24 cellular contexts compared by ENCODE assay signal in the genomic region with DNA sequence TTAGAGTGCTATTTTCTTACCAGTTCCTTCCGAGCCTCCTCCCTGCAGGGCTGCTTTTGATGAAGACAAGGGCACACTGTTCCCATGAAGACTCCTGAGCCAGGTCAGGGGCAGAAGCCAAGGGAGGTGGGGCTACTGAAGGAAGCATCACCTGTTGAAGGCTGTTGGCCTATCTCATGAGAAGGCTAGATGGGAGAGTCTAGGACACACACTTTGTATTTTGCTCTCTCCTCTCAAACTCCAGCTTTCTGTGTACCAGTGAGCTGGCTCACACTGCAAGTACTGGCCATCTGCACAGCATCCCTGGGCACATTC.
DNase-seq lines count a peak whose midpoint lies in the region; ATAC-seq, FAIRE-seq and TF ChIP-seq lines count a peak whose summit lies in the region.
"Had no signal": no experiment of that assay in that cellular context is flagged by ENCODE, and none has a peak within 500 bp of the region (broad histone marks: within the 10 kb centered on the region; RNA-seq: fewer than 3 reads in every experiment).

No MANE protein-coding gene starts in this region.

- H3K4me3 ChIP-seq in AG10803 (ENCODE audit: low read length) (peak overlapping the region; percentile 10; the same call in 1 of the 2 replicates), astrocyte (ENCODE audit: insufficient read depth, low read depth, low read length) (no peak overlapping the region), hepatocyte (no peak overlapping the region), smooth muscle cell (no peak overlapping the region)
- H3K4me3 ChIP-seq: BLaER1 treated with 17β-estradiol and CSF1 and Interleukin-3, amounts not matched to agents 10 nM and 100 nM; GM12878; ovary; tibial nerve had no signal

- no peaks in the 10 kb centered on the region for H3K9me3 ChIP-seq in astrocyte (ENCODE audit: insufficient read depth, low read depth, low read length)
- no peaks in the 10 kb centered on the region for H3K9me3 ChIP-seq in hepatocyte (ENCODE audit: low read depth)
- no peaks in the 10 kb centered on the region for H3K9me3 ChIP-seq in smooth muscle cell (replicated peaks; ENCODE audit: low read depth)
- H3K9me3 ChIP-seq: BLaER1 treated with 17β-estradiol and CSF1 and Interleukin-3, amounts not matched to agents 10 nM and 100 nM; Caco-2; ovary; tibial nerve had no signal

- no peaks in the 10 kb centered on the region for H3K36me3 ChIP-seq in astrocyte (ENCODE audit: insufficient read depth, low read length)
- no peaks in the 10 kb centered on the region for H3K36me3 ChIP-seq in hepatocyte (replicated peaks; ENCODE audit: insufficient read depth, low read depth)
- no peaks in the 10 kb centered on the region for H3K36me3 ChIP-seq in smooth muscle cell (ENCODE audit: low read depth)
- H3K36me3 ChIP-seq: BLaER1 treated with 17β-estradiol and CSF1 and Interleukin-3, amounts not matched to agents 10 nM and 100 nM; ovary; tibial nerve had no signal

- FAIRE-seq in astrocyte (lab: Jason Lieb, UNC), result no peak
- FAIRE-seq: bronchial epithelial cell, GM12878 had no signal

- H2AFZ ChIP-seq in astrocyte (ENCODE audit: low read depth, low read length) (no peak overlapping the region), hepatocyte (no peak overlapping the region), smooth muscle cell (ENCODE audit: low read depth) (peak overlapping the region; percentile 1)

- peaks cover 2% of the 10 kb centered on the region for H3K9me3 Mint-ChIP-seq in astrocyte (ENCODE audit: unreplicated experiment)

- H3K27me3 Mint-ChIP-seq in astrocyte (ENCODE audit: low read depth, unreplicated experiment), result no peaks in the 10 kb centered on the region
- H3K27me3 Mint-ChIP-seq: activated CD4-positive, alpha-beta T cell treated with anti-CD3 and anti-CD28 coated beads for 36 hours; naive B cell had no signal

- H3K4me3 Mint-ChIP-seq in astrocyte (ENCODE audit: unreplicated experiment), result no peak overlapping the region
- H3K4me3 Mint-ChIP-seq: activated CD4-positive, alpha-beta T cell treated with anti-CD3 and anti-CD28 coated beads for 36 hours; naive B cell had no signal

- H3F3A ChIP-seq in smooth muscle cell (ENCODE audit: low read depth), result peaks cover 8% of the 10 kb centered on the region

- H3K27me3 ChIP-seq in astrocyte (ENCODE audit: insufficient read depth, low read length), result no peaks in the 10 kb centered on the region
- H3K27me3 ChIP-seq in hepatocyte, result no peaks in the 10 kb centered on the region
- no peaks in the 10 kb centered on the region for H3K27me3 ChIP-seq in smooth muscle cell (ENCODE audit: low read depth)
- H3K27me3 ChIP-seq: BLaER1 treated with 17β-estradiol and CSF1 and Interleukin-3, amounts not matched to agents 10 nM and 100 nM; ovary; tibial nerve had no signal

- WGBS in hepatocyte (ENCODE audit: low lambda C conversion rate, missing lambda C conversion rate), result 89% methylated on average over 1 of the region's 1 CpG
- 32% methylated on average over 1 of the region's 1 CpG for WGBS in smooth muscle cell (ENCODE audit: low lambda C conversion rate)

- H3K9ac ChIP-seq in astrocyte (ENCODE audit: low read length) (peak overlapping the region; percentile 5), smooth muscle cell (ENCODE audit: low read depth) (no peak overlapping the region)
- H3K9ac ChIP-seq: BLaER1 treated with 17β-estradiol and CSF1 and Interleukin-3, amounts not matched to agents 10 nM and 100 nM had no signal

- H3K4me2 ChIP-seq in astrocyte (ENCODE audit: low read length) (no peak overlapping the region), hepatocyte (peak overlapping the region; percentile 37), smooth muscle cell (peak overlapping the region; percentile 64)
- H3K4me2 ChIP-seq: BLaER1 treated with 17β-estradiol and CSF1 and Interleukin-3, amounts not matched to agents 10 nM and 100 nM had no signal

- TF ChIP-seq CTCF in AG10803 (conservative IDR thresholded peaks at IDR 0.05; ENCODE audit: low read length) (no peak), astrocyte (IDR thresholded peaks at IDR 0.05; ENCODE audit: insufficient read depth, low read depth, low read length) (no peak), hepatocyte (IDR thresholded peaks at IDR 0.05; ENCODE audit: poor library complexity) (no peak), smooth muscle cell (IDR thresholded peaks at IDR 0.05; ENCODE audit: borderline replicate concordance, insufficient read depth, poor library complexity, severe bottlenecking) (no peak)

- H3K27ac ChIP-seq in astrocyte (ENCODE audit: low read depth, low read length) (peak overlapping the region; percentile 73), hepatocyte (peak overlapping the region; percentile 59), smooth muscle cell (ENCODE audit: low read depth) (peak overlapping the region; percentile 80)
- H3K27ac ChIP-seq: BLaER1 treated with 17β-estradiol and CSF1 and Interleukin-3, amounts not matched to agents 10 nM and 100 nM; ovary had no signal

- ATAC-seq in GM18498 (IDR thresholded peaks at IDR 0.05; ENCODE audit: unreplicated experiment), result no peak
- ATAC-seq: activated CD4-positive, alpha-beta T cell treated with anti-CD3 and anti-CD28 coated beads for 36 hours; GM12878; stimulated activated naive CD8-positive, alpha-beta T cell treated with anti-CD3 and anti-CD28 coated beads, Interleukin-15, Interleukin-2, amounts not matched to agents 100 U/mL and 50 U/mL, for 24 hours had no signal

- H3K9me2 ChIP-seq in hepatocyte (replicated peaks; ENCODE audit: insufficient read depth), result no peaks in the 10 kb centered on the region

- no peaks in the 10 kb centered on the region for H3K4me1 ChIP-seq in astrocyte (ENCODE audit: insufficient read depth, low read length)
- peaks cover 7% of the 10 kb centered on the region for H3K4me1 ChIP-seq in hepatocyte (ENCODE audit: insufficient read depth)
- H3K4me1 ChIP-seq in smooth muscle cell (ENCODE audit: low read depth), result no peaks in the 10 kb centered on the region
- H3K4me1 ChIP-seq: BLaER1 treated with 17β-estradiol and CSF1 and Interleukin-3, amounts not matched to agents 10 nM and 100 nM; Caco-2 had no signal

- peaks cover 3% of the 10 kb centered on the region for H3K36me3 Mint-ChIP-seq in astrocyte (ENCODE audit: low read depth, unreplicated experiment)
- H3K36me3 Mint-ChIP-seq: naive B cell had no signal

- no peaks in the 10 kb centered on the region for H4K20me1 ChIP-seq in astrocyte (ENCODE audit: insufficient read depth, low read length)
- no peaks in the 10 kb centered on the region for H4K20me1 ChIP-seq in hepatocyte (ENCODE audit: insufficient read depth, poor library complexity, severe bottlenecking)
- H4K20me1 ChIP-seq in smooth muscle cell (ENCODE audit: low read depth), result no peaks in the 10 kb centered on the region
- H4K20me1 ChIP-seq: BLaER1 treated with 17β-estradiol and CSF1 and Interleukin-3, amounts not matched to agents 10 nM and 100 nM had no signal

- H3K79me2 ChIP-seq in astrocyte (ENCODE audit: insufficient read depth, low read length) (no peaks in the 10 kb centered on the region), hepatocyte (no peaks in the 10 kb centered on the region), smooth muscle cell (ENCODE audit: low read depth) (no peaks in the 10 kb centered on the region)

- peaks cover 19% of the 10 kb centered on the region for H3K4me1 Mint-ChIP-seq in astrocyte (ENCODE audit: low read depth, unreplicated experiment)
- H3K4me1 Mint-ChIP-seq: activated CD4-positive, alpha-beta T cell treated with anti-CD3 and anti-CD28 coated beads for 36 hours; naive B cell had no signal

- DNase-seq in AG10803 (ENCODE audit: low read depth), result no peak
- no peak for DNase-seq in astrocyte (ENCODE audit: low read depth)
- DNase-seq in hepatocyte (ENCODE audit: low spot score), result no peak
- DNase-seq in smooth muscle cell (lab: John Stamatoyannopoulos, UW; ENCODE audit: unreplicated experiment), result no peak
- no peak for DNase-seq in GF-D8 (lab: John Stamatoyannopoulos, UW)
- DNase-seq in AG08396 (ENCODE audit: low spot score), result no peak
- no peak for DNase-seq in kidney glomerular epithelial cell (lab: John Stamatoyannopoulos, UW)
- DNase-seq: activated CD4-positive, alpha-beta T cell treated with anti-CD3 and anti-CD28 coated beads for 36 hours; activated gamma-delta T cell treated with Interleukin-2 at 50 U/mL for 16 hours; activated T-cell treated with anti-CD3 and anti-CD28 coated beads, Interleukin-2, amount 50 U/mL, for 1 hour; Caco-2; dermis blood vessel endothelial cell; DND-41; glutamatergic neuron; naive B cell; NCI-H1092 treated with DMSO at 0.1 percent for 48 hours; NCI-H2029 treated with DMSO at 0.1 percent for 48 hours; stimulated activated naive CD8-positive, alpha-beta T cell treated with anti-CD3 and anti-CD28 coated beads, Interleukin-15, Interleukin-2, amounts not matched to agents 100 U/mL and 50 U/mL, for 24 hours had no signal

- H3K27ac Mint-ChIP-seq in astrocyte (ENCODE audit: unreplicated experiment), result no peak overlapping the region
- H3K27ac Mint-ChIP-seq: activated CD4-positive, alpha-beta T cell treated with anti-CD3 and anti-CD28 coated beads for 36 hours; naive B cell had no signal
